3 cellular contexts compared by ENCODE assay signal in the genomic region with DNA sequence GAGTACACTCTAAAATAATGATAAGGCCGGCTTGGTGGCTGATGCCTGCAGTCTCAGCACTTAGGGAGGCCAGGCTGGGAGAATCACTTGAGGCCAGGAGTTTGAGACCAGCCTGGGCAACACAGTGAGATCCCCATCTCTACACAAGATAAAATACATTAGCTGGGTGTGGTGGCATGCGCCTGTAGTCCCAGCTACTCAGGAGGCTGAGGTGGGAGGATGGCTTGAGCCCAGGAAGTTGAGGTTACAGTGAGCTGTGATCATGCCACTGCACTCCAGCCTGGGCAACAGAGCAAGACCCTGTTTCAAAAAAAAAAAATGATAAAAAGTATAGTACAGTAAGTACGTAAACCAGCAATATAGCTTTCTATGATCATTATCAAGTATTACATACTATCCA.
TF ChIP-seq lines count a peak whose summit lies in the region.

No MANE protein-coding gene starts in this region.

TF ChIP-seq in HEK293, 187 proteins besides CTCF, POLR2A, EP300 and RAD21:
- peak; percentile 91 for TF ChIP-seq ZNF121 (tag by site-specific recombination; IDR thresholded peaks at IDR 0.05)

TF ChIP-seq in WTC11, 78 proteins besides CTCF, POLR2A, EP300 and RAD21:
- peak; percentile 61 for TF ChIP-seq ZNF121 (CRISPR knock-in tag; IDR thresholded peaks at IDR 0.05)
TF ChIP-seq in WTC11: peak in this region for 1; not testable (repeated sequence) for 77.

TF ChIP-seq in K562, 482 proteins besides CTCF, POLR2A, EP300 and RAD21:
- peak; percentile 96 for TF ChIP-seq ZNF121 (CRISPR knock-in tag; conservative IDR thresholded peaks at IDR 0.05)
